1 cellular context compared by ENCODE assay signal in genomic region chr14:94054401-94054800, GRCh38.
TF ChIP-seq lines count a peak whose summit lies in the region.

No MANE protein-coding gene starts in this region.

TF ChIP-seq in GM12878, 131 proteins besides CTCF, POLR2A, EP300 and RAD21:
- TF ChIP-seq GATAD2B (conservative IDR thresholded peaks at IDR 0.05; ENCODE audit: low read depth) (no peak), POLR2AphosphoS5 (IDR thresholded peaks at IDR 0.05; ENCODE audit: low read length) (peak; percentile 50)
